In the genomic region with DNA sequence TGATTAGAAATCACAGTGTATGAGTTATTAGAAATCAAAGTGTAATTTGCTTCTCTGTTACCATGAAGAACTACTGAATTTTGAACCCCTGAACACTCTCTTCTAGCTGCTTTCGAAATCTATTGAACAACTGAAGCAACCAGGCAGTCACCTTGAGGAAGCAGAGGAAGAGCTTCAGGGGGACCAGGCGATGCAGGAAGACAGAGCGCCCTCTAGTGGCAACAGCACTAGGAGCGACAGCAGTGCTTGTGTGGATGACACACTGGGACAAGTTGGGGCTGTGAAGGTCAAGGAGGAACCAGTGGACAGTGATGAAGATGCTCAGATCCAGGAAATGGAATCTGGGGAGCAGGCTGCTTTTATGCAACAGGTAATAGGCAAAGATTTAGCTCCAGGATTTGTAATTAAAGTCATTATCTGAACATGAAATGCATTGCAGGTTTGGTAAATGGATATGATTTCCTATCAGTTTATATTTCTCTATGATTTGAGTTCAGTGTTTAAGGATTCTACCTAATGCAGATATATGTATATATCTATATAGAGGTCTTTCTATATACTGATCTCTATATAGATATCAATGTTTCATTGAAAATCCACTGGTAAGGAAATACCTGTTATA, we compare ENCODE assay signal across 8 cellular contexts.
DNase-seq lines count a peak whose midpoint lies in the region; ATAC-seq, FAIRE-seq and TF ChIP-seq lines count a peak whose summit lies in the region.

No MANE protein-coding gene starts in this region.

- H3K4me3 ChIP-seq in AG10803 (ENCODE audit: low read length), result no peak overlapping the region
- H3K4me3 ChIP-seq in mammary epithelial cell (replicated peaks in 1 of 3; ENCODE audit: insufficient read depth in 1 of 3, low read depth in 2 of 3, low read length in 3 of 3), result no peak overlapping the region
- H3K4me3 ChIP-seq in kidney (ENCODE audit: low read length in 2 of 2), result no peak overlapping the region

- no peaks in the 10 kb centered on the region for H3K79me2 ChIP-seq in mammary epithelial cell (ENCODE audit: insufficient read depth, low read length)

- dilution Hi-C loops in mammary epithelial cell (cut with HindIII; ENCODE audit: low sequenced_read_pairs), result no loop called here

- DNase-seq in AG10803 (ENCODE audit: low read depth), result peak; percentile 74
- peak; percentile 31 for DNase-seq in NCI-H2171 (lab: John Stamatoyannopoulos, UW)
- peak; percentile 52 for DNase-seq in mammary epithelial cell
- DNase-seq in kidney, result peak; percentile 85
- DNase-seq in stimulated activated CD4-positive, alpha-beta T cell treated with anti-CD3 and anti-CD28 coated beads, Interleukin-1b, Interleukin-23, amount 100 ng/mL, for 48 hours, result peak; percentile 49

- peak overlapping the region; percentile 52 for H2AFZ ChIP-seq in mammary epithelial cell (ENCODE audit: low read depth, low read length)

- CTCF ChIA-PET in mammary epithelial cell (lab: Charles Lee; ENCODE audit: low non-redundant PET), result interaction anchor here (0.5 to 0.9 kb wide), 4 partner anchors 30 to 817 kb away, joined by 3 to 9 read pairs (median 5); no protein-coding TSS in a partner anchor

- TF ChIP-seq CTCF in AG10803 (conservative IDR thresholded peaks at IDR 0.05; ENCODE audit: low read length), result peak; percentile 97
- peak; percentile 94 for TF ChIP-seq CTCF in VCaP (conservative IDR thresholded peaks at IDR 0.05)
- TF ChIP-seq CTCF in mammary epithelial cell (conservative IDR thresholded peaks at IDR 0.05 in 1 of 2, IDR thresholded peaks at IDR 0.05 in 1 of 2; ENCODE audit: extremely low read depth in 1 of 2, insufficient read depth in 1 of 2, low read depth in 1 of 2, low read length in 2 of 2), result peak; percentile 97
- peak; percentile 83 for TF ChIP-seq CTCF in kidney (IDR thresholded peaks at IDR 0.05; ENCODE audit: borderline replicate concordance, extremely low read depth, insufficient read depth)

- no peak overlapping the region for H3K4me2 ChIP-seq in mammary epithelial cell (ENCODE audit: insufficient read depth, low read depth, low read length)

- no peak overlapping the region for H3K27ac ChIP-seq in VCaP
- no peak overlapping the region for H3K27ac ChIP-seq in mammary epithelial cell (ENCODE audit: insufficient read depth, low read depth, low read length)
- no peak overlapping the region for H3K27ac ChIP-seq in kidney (ENCODE audit: low read depth in 2 of 2, low read length in 2 of 2)

- H3K9me3 ChIP-seq in mammary epithelial cell (replicated peaks; ENCODE audit: insufficient read depth, low read length) (no peaks in the 10 kb centered on the region), kidney (ENCODE audit: control insufficient read depth in 1 of 2, low read length in 2 of 2) (no peaks in the 10 kb centered on the region)

- FAIRE-seq in kidney (lab: Jason Lieb, UNC), result no peak

- no peaks in the 10 kb centered on the region for H3K27me3 ChIP-seq in mammary epithelial cell (ENCODE audit: insufficient read depth, low read length)

- no TSS peak for BruUV-seq in mammary epithelial cell (replicated peaks; lab: Mats Ljungman, UMichigan)

- in situ Hi-C loops in mammary epithelial cell (cut with MboI; ENCODE audit: low sequenced_read_pairs in 2 of 2), result no loop called here

- WGBS in mammary epithelial cell (ENCODE audit: low coverage, missing lambda C conversion rate), result 22% methylated on average over 4 of the region's 4 CpGs

- H3K9ac ChIP-seq in mammary epithelial cell (ENCODE audit: insufficient read depth, low read length) (no peak overlapping the region), kidney (ENCODE audit: low read length in 2 of 2) (no peak overlapping the region)

- H4K20me1 ChIP-seq in mammary epithelial cell (ENCODE audit: insufficient read depth, low read length), result no peaks in the 10 kb centered on the region

- ATAC-seq in GM18868 (IDR thresholded peaks at IDR 0.05; ENCODE audit: unreplicated experiment) (peak; percentile 100), HG03064 (IDR thresholded peaks at IDR 0.05; ENCODE audit: low read depth, unreplicated experiment) (peak; percentile 99)

- peaks cover 22% of the 10 kb centered on the region for H3K4me1 ChIP-seq in mammary epithelial cell (ENCODE audit: insufficient read depth, low read length)
- no peaks in the 10 kb centered on the region for H3K4me1 ChIP-seq in kidney (ENCODE audit: control insufficient read depth in 1 of 2, insufficient read depth in 1 of 2, low read depth in 1 of 2, low read length in 2 of 2)

- no peaks in the 10 kb centered on the region for H3K36me3 ChIP-seq in mammary epithelial cell (ENCODE audit: insufficient read depth, low read length)
- H3K36me3 ChIP-seq in kidney (ENCODE audit: control insufficient read depth in 1 of 2, insufficient read depth in 2 of 2, low read length in 2 of 2), result no peaks in the 10 kb centered on the region

- intact Hi-C loops in mammary epithelial cell (cut with micrococcal nuclease) (loop anchor here (2.0 kb wide), 1 partner anchor 313 kb away; no protein-coding TSS in a partner anchor), kidney (cut with DNase I) (no loop called here)

Comparison
In these comparisons a context has a peak if more than half of its experiments do, and no peak if none do; other contexts are left out.
1. DNase-seq: peak in every context shown above with its lines; median percentile 85 in kidney; 74 in AG10803; 52 in mammary epithelial cell; 49 in stimulated activated CD4-positive, alpha-beta T cell treated with anti-CD3 and anti-CD28 coated beads, Interleukin-1b, Interleukin-23, amount 100 ng/mL, for 48 hours; 31 in NCI-H2171.